2 cellular contexts compared by ENCODE assay signal in genomic region chr2:28870146-28870891, GRCh38.
TF ChIP-seq lines count a peak whose summit lies in the region.

Gene TRMT61B (minus strand): TSS chr2:28870309. CDS start chr2:28870277, 32 bp downstream.

TF ChIP-seq in A549, 52 proteins besides CTCF, POLR2A, EP300 and RAD21 (continued from another document and continues in another):
- TF ChIP-seq, protein P1, sequence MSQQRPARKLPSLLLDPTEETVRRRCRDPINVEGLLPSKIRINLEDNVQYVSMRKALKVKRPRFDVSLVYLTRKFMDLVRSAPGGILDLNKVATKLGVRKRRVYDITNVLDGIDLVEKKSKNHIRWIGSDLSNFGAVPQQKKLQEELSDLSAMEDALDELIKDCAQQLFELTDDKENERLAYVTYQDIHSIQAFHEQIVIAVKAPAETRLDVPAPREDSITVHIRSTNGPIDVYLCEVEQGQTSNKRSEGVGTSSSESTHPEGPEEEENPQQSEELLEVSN (IDR thresholded peaks at IDR 0.05; ENCODE audit: borderline replicate concordance, low read depth): peak; percentile 79
- TF ChIP-seq JUN (IDR thresholded peaks at IDR 0.05): peak; percentile 88 to 90
- TF ChIP-seq, protein P2, sequence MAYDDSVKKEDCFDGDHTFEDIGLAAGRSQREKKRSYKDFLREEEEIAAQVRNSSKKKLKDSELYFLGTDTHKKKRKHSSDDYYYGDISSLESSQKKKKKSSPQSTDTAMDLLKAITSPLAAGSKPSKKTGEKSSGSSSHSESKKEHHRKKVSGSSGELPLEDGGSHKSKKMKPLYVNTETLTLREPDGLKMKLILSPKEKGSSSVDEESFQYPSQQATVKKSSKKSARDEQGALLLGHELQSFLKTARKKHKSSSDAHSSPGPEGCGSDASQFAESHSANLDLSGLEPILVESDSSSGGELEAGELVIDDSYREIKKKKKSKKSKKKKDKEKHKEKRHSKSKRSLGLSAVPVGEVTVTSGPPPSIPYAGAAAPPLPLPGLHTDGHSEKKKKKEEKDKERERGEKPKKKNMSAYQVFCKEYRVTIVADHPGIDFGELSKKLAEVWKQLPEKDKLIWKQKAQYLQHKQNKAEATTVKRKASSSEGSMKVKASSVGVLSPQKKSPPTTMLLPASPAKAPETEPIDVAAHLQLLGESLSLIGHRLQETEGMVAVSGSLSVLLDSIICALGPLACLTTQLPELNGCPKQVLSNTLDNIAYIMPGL (CRISPR knock-in tag; IDR thresholded peaks at IDR 0.05; ENCODE audit: borderline replicate concordance): no peak
- TF ChIP-seq, protein P3, sequence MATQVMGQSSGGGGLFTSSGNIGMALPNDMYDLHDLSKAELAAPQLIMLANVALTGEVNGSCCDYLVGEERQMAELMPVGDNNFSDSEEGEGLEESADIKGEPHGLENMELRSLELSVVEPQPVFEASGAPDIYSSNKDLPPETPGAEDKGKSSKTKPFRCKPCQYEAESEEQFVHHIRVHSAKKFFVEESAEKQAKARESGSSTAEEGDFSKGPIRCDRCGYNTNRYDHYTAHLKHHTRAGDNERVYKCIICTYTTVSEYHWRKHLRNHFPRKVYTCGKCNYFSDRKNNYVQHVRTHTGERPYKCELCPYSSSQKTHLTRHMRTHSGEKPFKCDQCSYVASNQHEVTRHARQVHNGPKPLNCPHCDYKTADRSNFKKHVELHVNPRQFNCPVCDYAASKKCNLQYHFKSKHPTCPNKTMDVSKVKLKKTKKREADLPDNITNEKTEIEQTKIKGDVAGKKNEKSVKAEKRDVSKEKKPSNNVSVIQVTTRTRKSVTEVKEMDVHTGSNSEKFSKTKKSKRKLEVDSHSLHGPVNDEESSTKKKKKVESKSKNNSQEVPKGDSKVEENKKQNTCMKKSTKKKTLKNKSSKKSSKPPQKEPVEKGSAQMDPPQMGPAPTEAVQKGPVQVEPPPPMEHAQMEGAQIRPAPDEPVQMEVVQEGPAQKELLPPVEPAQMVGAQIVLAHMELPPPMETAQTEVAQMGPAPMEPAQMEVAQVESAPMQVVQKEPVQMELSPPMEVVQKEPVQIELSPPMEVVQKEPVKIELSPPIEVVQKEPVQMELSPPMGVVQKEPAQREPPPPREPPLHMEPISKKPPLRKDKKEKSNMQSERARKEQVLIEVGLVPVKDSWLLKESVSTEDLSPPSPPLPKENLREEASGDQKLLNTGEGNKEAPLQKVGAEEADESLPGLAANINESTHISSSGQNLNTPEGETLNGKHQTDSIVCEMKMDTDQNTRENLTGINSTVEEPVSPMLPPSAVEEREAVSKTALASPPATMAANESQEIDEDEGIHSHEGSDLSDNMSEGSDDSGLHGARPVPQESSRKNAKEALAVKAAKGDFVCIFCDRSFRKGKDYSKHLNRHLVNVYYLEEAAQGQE (IDR thresholded peaks at IDR 0.05): peak; percentile 56; the same call in 1 of the 2 replicates
- TF ChIP-seq TFCP2L1 (CRISPR knock-in tag; IDR thresholded peaks at IDR 0.05): no peak
- peak; percentile 55; the same call in 1 of the 2 replicates for TF ChIP-seq HDAC2 (IDR thresholded peaks at IDR 0.05)
- no peak for TF ChIP-seq BHLHE40 (IDR thresholded peaks at IDR 0.05; ENCODE audit: low read depth, low read length)
- TF ChIP-seq ELK1 (IDR thresholded peaks at IDR 0.05; ENCODE audit: low read depth, low read length): no peak
- TF ChIP-seq TP53 (CRISPR knock-in tag; IDR thresholded peaks at IDR 0.05): no peak
- TF ChIP-seq POLR2AphosphoS2 (conservative IDR thresholded peaks at IDR 0.05; ENCODE audit: low read length): no peak
- 0 out of 2 replicates have a peak, but pooled peaks have one; percentile 51 for TF ChIP-seq ESRRA (IDR thresholded peaks at IDR 0.05; ENCODE audit: borderline replicate concordance, low read length)
- peak; percentile 37; the same call in 1 of the 2 replicates for TF ChIP-seq HOXB5 (CRISPR knock-in tag; IDR thresholded peaks at IDR 0.05)
- TF ChIP-seq CEBPB (IDR thresholded peaks at IDR 0.05): peak in 1 of 2 experiments; percentile 48; a peak in 2 of 4 replicates
- no peak for TF ChIP-seq CHD2 (IDR thresholded peaks at IDR 0.05; ENCODE audit: low read length, partially characterized antibody)
- TF ChIP-seq MYC (IDR thresholded peaks at IDR 0.05; ENCODE audit: borderline replicate concordance, low read length): peak; percentile 99
- no peak for TF ChIP-seq ZSCAN20 (CRISPR knock-in tag; IDR thresholded peaks at IDR 0.05)
- no peak for TF ChIP-seq CHD4 (IDR thresholded peaks at IDR 0.05; ENCODE audit: borderline replicate concordance)
- TF ChIP-seq KDM5A (IDR thresholded peaks at IDR 0.05): peak; percentile 98
- no peak for TF ChIP-seq CBX8 (IDR thresholded peaks at IDR 0.05)
- peak; percentile 93; the same call in 1 of the 2 replicates for TF ChIP-seq PHF8 (IDR thresholded peaks at IDR 0.05; ENCODE audit: borderline replicate concordance, low read depth)
- no peak for TF ChIP-seq ATOH8 (CRISPR knock-in tag; IDR thresholded peaks at IDR 0.05; ENCODE audit: low read depth)
- no peak for TF ChIP-seq NR3C1 (IDR thresholded peaks at IDR 0.05)
- TF ChIP-seq PBX3 (IDR thresholded peaks at IDR 0.05): no peak

TF ChIP-seq in K562, 482 proteins besides CTCF, POLR2A, EP300 and RAD21 (continues in another document):
- TF ChIP-seq, protein P4, sequence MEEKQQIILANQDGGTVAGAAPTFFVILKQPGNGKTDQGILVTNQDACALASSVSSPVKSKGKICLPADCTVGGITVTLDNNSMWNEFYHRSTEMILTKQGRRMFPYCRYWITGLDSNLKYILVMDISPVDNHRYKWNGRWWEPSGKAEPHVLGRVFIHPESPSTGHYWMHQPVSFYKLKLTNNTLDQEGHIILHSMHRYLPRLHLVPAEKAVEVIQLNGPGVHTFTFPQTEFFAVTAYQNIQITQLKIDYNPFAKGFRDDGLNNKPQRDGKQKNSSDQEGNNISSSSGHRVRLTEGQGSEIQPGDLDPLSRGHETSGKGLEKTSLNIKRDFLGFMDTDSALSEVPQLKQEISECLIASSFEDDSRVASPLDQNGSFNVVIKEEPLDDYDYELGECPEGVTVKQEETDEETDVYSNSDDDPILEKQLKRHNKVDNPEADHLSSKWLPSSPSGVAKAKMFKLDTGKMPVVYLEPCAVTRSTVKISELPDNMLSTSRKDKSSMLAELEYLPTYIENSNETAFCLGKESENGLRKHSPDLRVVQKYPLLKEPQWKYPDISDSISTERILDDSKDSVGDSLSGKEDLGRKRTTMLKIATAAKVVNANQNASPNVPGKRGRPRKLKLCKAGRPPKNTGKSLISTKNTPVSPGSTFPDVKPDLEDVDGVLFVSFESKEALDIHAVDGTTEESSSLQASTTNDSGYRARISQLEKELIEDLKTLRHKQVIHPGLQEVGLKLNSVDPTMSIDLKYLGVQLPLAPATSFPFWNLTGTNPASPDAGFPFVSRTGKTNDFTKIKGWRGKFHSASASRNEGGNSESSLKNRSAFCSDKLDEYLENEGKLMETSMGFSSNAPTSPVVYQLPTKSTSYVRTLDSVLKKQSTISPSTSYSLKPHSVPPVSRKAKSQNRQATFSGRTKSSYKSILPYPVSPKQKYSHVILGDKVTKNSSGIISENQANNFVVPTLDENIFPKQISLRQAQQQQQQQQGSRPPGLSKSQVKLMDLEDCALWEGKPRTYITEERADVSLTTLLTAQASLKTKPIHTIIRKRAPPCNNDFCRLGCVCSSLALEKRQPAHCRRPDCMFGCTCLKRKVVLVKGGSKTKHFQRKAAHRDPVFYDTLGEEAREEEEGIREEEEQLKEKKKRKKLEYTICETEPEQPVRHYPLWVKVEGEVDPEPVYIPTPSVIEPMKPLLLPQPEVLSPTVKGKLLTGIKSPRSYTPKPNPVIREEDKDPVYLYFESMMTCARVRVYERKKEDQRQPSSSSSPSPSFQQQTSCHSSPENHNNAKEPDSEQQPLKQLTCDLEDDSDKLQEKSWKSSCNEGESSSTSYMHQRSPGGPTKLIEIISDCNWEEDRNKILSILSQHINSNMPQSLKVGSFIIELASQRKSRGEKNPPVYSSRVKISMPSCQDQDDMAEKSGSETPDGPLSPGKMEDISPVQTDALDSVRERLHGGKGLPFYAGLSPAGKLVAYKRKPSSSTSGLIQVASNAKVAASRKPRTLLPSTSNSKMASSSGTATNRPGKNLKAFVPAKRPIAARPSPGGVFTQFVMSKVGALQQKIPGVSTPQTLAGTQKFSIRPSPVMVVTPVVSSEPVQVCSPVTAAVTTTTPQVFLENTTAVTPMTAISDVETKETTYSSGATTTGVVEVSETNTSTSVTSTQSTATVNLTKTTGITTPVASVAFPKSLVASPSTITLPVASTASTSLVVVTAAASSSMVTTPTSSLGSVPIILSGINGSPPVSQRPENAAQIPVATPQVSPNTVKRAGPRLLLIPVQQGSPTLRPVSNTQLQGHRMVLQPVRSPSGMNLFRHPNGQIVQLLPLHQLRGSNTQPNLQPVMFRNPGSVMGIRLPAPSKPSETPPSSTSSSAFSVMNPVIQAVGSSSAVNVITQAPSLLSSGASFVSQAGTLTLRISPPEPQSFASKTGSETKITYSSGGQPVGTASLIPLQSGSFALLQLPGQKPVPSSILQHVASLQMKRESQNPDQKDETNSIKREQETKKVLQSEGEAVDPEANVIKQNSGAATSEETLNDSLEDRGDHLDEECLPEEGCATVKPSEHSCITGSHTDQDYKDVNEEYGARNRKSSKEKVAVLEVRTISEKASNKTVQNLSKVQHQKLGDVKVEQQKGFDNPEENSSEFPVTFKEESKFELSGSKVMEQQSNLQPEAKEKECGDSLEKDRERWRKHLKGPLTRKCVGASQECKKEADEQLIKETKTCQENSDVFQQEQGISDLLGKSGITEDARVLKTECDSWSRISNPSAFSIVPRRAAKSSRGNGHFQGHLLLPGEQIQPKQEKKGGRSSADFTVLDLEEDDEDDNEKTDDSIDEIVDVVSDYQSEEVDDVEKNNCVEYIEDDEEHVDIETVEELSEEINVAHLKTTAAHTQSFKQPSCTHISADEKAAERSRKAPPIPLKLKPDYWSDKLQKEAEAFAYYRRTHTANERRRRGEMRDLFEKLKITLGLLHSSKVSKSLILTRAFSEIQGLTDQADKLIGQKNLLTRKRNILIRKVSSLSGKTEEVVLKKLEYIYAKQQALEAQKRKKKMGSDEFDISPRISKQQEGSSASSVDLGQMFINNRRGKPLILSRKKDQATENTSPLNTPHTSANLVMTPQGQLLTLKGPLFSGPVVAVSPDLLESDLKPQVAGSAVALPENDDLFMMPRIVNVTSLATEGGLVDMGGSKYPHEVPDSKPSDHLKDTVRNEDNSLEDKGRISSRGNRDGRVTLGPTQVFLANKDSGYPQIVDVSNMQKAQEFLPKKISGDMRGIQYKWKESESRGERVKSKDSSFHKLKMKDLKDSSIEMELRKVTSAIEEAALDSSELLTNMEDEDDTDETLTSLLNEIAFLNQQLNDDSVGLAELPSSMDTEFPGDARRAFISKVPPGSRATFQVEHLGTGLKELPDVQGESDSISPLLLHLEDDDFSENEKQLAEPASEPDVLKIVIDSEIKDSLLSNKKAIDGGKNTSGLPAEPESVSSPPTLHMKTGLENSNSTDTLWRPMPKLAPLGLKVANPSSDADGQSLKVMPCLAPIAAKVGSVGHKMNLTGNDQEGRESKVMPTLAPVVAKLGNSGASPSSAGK (IDR thresholded peaks at IDR 0.05): peak; percentile 70
- TF ChIP-seq HMG20B (CRISPR knock-in tag; IDR thresholded peaks at IDR 0.05) (no peak), TAF9B (IDR thresholded peaks at IDR 0.05; ENCODE audit: partially characterized antibody) (peak; percentile 78), NBN (IDR thresholded peaks at IDR 0.05; ENCODE audit: low read depth) (peak; percentile 80; the same call in 1 of the 2 replicates), ZNF316 (IDR thresholded peaks at IDR 0.05) (peak; percentile 20; the same call in 1 of the 2 replicates), NFYB (IDR thresholded peaks at IDR 0.05; ENCODE audit: extremely low read depth, insufficient read length) (peak; percentile 42), MED1 (CRISPR knock-in tag; IDR thresholded peaks at IDR 0.05; ENCODE audit: borderline replicate concordance) (no peak), CBX1 (IDR thresholded peaks at IDR 0.05; ENCODE audit: low read depth) (0 out of 2 replicates have a peak, but pooled peaks have one; percentile 48), CBX3 (IDR thresholded peaks at IDR 0.05; ENCODE audit: borderline replicate concordance in 1 of 2, low read length in 2 of 2) (peak in 1 of 2 experiments; percentile 64; a peak in 1 of 3 replicates), CBFA2T2 (conservative IDR thresholded peaks at IDR 0.05) (no peak), MNT (conservative IDR thresholded peaks at IDR 0.05) (peak; percentile 95 to 98), FOSL1 (tag; conservative IDR thresholded peaks at IDR 0.05) (peak; percentile 49; the same call in 1 of the 2 replicates)
- TF ChIP-seq, protein P5, sequence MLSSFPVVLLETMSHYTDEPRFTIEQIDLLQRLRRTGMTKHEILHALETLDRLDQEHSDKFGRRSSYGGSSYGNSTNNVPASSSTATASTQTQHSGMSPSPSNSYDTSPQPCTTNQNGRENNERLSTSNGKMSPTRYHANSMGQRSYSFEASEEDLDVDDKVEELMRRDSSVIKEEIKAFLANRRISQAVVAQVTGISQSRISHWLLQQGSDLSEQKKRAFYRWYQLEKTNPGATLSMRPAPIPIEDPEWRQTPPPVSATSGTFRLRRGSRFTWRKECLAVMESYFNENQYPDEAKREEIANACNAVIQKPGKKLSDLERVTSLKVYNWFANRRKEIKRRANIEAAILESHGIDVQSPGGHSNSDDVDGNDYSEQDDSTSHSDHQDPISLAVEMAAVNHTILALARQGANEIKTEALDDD (IDR thresholded peaks at IDR 0.05): peak; percentile 82; the same call in 1 of the 2 replicates
- TF ChIP-seq, protein P6, sequence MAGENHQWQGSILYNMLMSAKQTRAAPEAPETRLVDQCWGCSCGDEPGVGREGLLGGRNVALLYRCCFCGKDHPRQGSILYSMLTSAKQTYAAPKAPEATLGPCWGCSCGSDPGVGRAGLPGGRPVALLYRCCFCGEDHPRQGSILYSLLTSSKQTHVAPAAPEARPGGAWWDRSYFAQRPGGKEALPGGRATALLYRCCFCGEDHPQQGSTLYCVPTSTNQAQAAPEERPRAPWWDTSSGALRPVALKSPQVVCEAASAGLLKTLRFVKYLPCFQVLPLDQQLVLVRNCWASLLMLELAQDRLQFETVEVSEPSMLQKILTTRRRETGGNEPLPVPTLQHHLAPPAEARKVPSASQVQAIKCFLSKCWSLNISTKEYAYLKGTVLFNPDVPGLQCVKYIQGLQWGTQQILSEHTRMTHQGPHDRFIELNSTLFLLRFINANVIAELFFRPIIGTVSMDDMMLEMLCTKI (IDR thresholded peaks at IDR 0.05; ENCODE audit: partially characterized antibody): no peak
